In genomic region chr7:42493436-42494198, GRCh38 we compare ENCODE assay signal across 8 cellular contexts.
DNase-seq lines count a peak whose midpoint lies in the region; ATAC-seq and TF ChIP-seq lines count a peak whose summit lies in the region.

No MANE protein-coding gene starts in this region.

- ATAC-seq in right lobe of liver, result peak; percentile 66 to 96 (median 74)
- ATAC-seq in HG03196 (IDR thresholded peaks at IDR 0.05; ENCODE audit: unreplicated experiment), result no peak
- no peak for ATAC-seq in GM18519 (IDR thresholded peaks at IDR 0.05; ENCODE audit: low FRiP score, unreplicated experiment)

- H3K36me3 ChIP-seq in ectodermal cell (ENCODE audit: control insufficient read depth, insufficient read depth, low read length) (no peaks in the 10 kb centered on the region), right lobe of liver (no peaks in the 10 kb centered on the region), subcutaneous abdominal adipose tissue (ENCODE audit: control insufficient read depth in 5 of 5, insufficient read depth in 5 of 5, low read length in 5 of 5) (no peaks in the 10 kb centered on the region)

- TF ChIP-seq POLR2A in right lobe of liver (IDR thresholded peaks at IDR 0.05), result no peak

- H3K4me1 ChIP-seq in ectodermal cell (ENCODE audit: control insufficient read depth, insufficient read depth, low read length) (peaks cover 4% of the 10 kb centered on the region), right lobe of liver (peaks cover 0 to 8% (median 0%) of the 10 kb centered on the region in 4 donors), subcutaneous abdominal adipose tissue (ENCODE audit: control insufficient read depth in 5 of 5, insufficient read depth in 5 of 5, low read length in 5 of 5) (peaks cover 5 to 16% (median 9%) of the 10 kb centered on the region in 5 donors)

- H3K27ac ChIP-seq in ectodermal cell (ENCODE audit: insufficient read depth, low read depth, low read length, poor library complexity, severe bottlenecking) (no peak overlapping the region), right lobe of liver (no peak overlapping the region), subcutaneous abdominal adipose tissue (ENCODE audit: low read depth, low read length) (peak overlapping the region; percentile 4)

- H3K9me3 ChIP-seq in ectodermal cell (ENCODE audit: control insufficient read depth, low read length) (no peaks in the 10 kb centered on the region), right lobe of liver (no peaks in the 10 kb centered on the region), subcutaneous abdominal adipose tissue (ENCODE audit: control insufficient read depth in 5 of 5, low read length in 5 of 5) (no peaks in the 10 kb centered on the region)

- intact Hi-C loops in right lobe of liver (cut with DNase I), result no loop called here

- no peak for TF ChIP-seq EP300 in Ishikawa (IDR thresholded peaks at IDR 0.05; ENCODE audit: borderline replicate concordance)

- peak; percentile 91 for DNase-seq in AG08395 (ENCODE audit: low spot score)
- peak in 2 of 3 donors; percentile 53 to 57 for DNase-seq in right lobe of liver
- DNase-seq in activated CD8-positive, alpha-beta memory T cell treated with anti-CD3 and anti-CD28 coated beads, Interleukin-2, amount 50 U/mL, for 4 hours, result no peak

- no peak for TF ChIP-seq CTCF in right lobe of liver (IDR thresholded peaks at IDR 0.05)

- peak overlapping the region in 4 of 5 donors; percentile 30 to 79 (median 46) for H3K9ac ChIP-seq in subcutaneous abdominal adipose tissue (ENCODE audit: low read length in 5 of 5)

- TF ChIP-seq RAD21 in Ishikawa (IDR thresholded peaks at IDR 0.05; ENCODE audit: low read depth), result no peak

- H3K27me3 ChIP-seq in ectodermal cell (ENCODE audit: control insufficient read depth, insufficient read depth, low read length, poor library complexity, severe bottlenecking) (no peaks in the 10 kb centered on the region), right lobe of liver (peaks cover 0 to 6% of the 10 kb centered on the region in 2 donors), subcutaneous abdominal adipose tissue (ENCODE audit: control insufficient read depth in 5 of 5, insufficient read depth in 4 of 5, low read length in 5 of 5) (no peaks in the 10 kb centered on the region)

- whole genome bisulfite sequencing in ectodermal cell, 2 experiments, result 5 to 6% methylated on average over 29 of the region's 29 CpGs
- WGBS in right lobe of liver (ENCODE audit: insufficient coverage, low coverage, low lambda C conversion rate, missing lambda C conversion rate), result 16% methylated on average over 4 of the region's 29 CpGs

- H3K4me3 ChIP-seq in ectodermal cell (ENCODE audit: insufficient read depth, low read depth, low read length) (peak overlapping the region; percentile 50), right lobe of liver (peak overlapping the region; percentile 9 to 29 (median 16)), subcutaneous abdominal adipose tissue (ENCODE audit: low read depth in 1 of 5, low read length in 5 of 5) (peak overlapping the region; percentile 52 to 72 (median 65))

TF ChIP-seq in Ishikawa, 13 proteins besides CTCF, POLR2A, EP300 and RAD21:
- TF ChIP-seq TCF12 (IDR thresholded peaks at IDR 0.05; ENCODE audit: low read depth) (no peak), FOXM1 (IDR thresholded peaks at IDR 0.05; ENCODE audit: borderline replicate concordance, low read depth) (no peak), EGR1 (IDR thresholded peaks at IDR 0.05) (peak; percentile 62)

Comparison
In these comparisons a context has a peak if more than half of its experiments do, and no peak if none do; other contexts are left out.
1. ATAC-seq: peak in right lobe of liver (4 of 4); none in HG03196 (single experiment) and GM18519 (single experiment).
2. Peak in every context shown above with its lines, with median percentiles within 50 percentile points of each other: H3K4me3 ChIP-seq.